Comparison of ENCODE assay signal across 18 cellular contexts in the genomic region with DNA sequence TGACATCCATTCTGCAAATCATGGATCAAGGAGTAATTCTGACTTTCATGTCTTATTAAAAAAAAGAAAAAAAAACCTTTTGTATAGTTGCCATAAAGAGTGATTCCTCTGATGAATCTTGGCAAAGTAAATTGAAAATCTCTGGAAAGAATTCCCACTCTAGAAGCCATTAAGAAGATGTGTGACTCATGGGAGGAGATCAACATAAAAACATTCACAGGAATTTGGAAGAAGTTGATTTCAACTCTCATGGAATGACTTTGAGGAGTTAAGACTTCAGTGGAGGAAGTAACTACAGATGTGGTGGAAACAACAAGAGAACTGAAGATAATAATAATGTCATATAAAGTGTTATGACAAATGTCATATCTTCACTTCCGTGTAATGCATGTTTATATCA.
DNase-seq lines count a peak whose midpoint lies in the region; ATAC-seq and TF ChIP-seq lines count a peak whose summit lies in the region.
"Had no signal": no experiment of that assay in that cellular context is flagged by ENCODE, and none has a peak within 500 bp of the region (broad histone marks: within the 10 kb centered on the region; RNA-seq: fewer than 3 reads in every experiment).

No MANE protein-coding gene starts in this region.

- H2AFZ ChIP-seq in GM23248: no peak overlapping the region

- H3K9me3 ChIP-seq in GM23248 (ENCODE audit: low read depth): no peaks in the 10 kb centered on the region

- no peaks in the 10 kb centered on the region for H3K36me3 ChIP-seq in GM23248 (ENCODE audit: low read depth)
- H3K36me3 ChIP-seq: BLaER1 treated with 17β-estradiol and CSF1 and Interleukin-3, amounts not matched to agents 10 nM and 100 nM had no signal

- in situ Hi-C loops in GM23248 (cut with MboI): no loop called here

- no peaks in the 10 kb centered on the region for H3K4me1 ChIP-seq in GM23248 (ENCODE audit: insufficient read depth)
- H3K4me1 ChIP-seq: BLaER1 treated with 17β-estradiol and CSF1 and Interleukin-3, amounts not matched to agents 10 nM and 100 nM had no signal

- no peaks in the 10 kb centered on the region for H3K9me2 ChIP-seq in GM23248 (ENCODE audit: insufficient read depth)

- H3K4me2 ChIP-seq in GM23248 (ENCODE audit: unreplicated experiment): no peak overlapping the region
- H3K4me2 ChIP-seq: BLaER1 treated with 17β-estradiol and CSF1 and Interleukin-3, amounts not matched to agents 10 nM and 100 nM had no signal

- no peaks in the 10 kb centered on the region for H3F3A ChIP-seq in GM23248 (ENCODE audit: insufficient read depth)

- no peaks in the 10 kb centered on the region for H3K79me2 ChIP-seq in GM23248 (ENCODE audit: insufficient read depth)

- no peak overlapping the region for H3K9ac ChIP-seq in GM23248
- H3K9ac ChIP-seq: BLaER1 treated with 17β-estradiol and CSF1 and Interleukin-3, amounts not matched to agents 10 nM and 100 nM had no signal

- ATAC-seq in HG02759 (IDR thresholded peaks at IDR 0.05; ENCODE audit: unreplicated experiment): no peak
- ATAC-seq: Panc1 had no signal

- H3K4me3 ChIP-seq in GM23248 (no peak overlapping the region), fibroblast of mammary gland (ENCODE audit: control insufficient read depth, low read depth, low read length) (no peak overlapping the region)
- H3K4me3 ChIP-seq: BLaER1 treated with 17β-estradiol and CSF1 and Interleukin-3, amounts not matched to agents 10 nM and 100 nM had no signal

- H3K27ac ChIP-seq in GM23248: no peak overlapping the region
- H3K27ac ChIP-seq: BLaER1 treated with 17β-estradiol and CSF1 and Interleukin-3, amounts not matched to agents 10 nM and 100 nM had no signal

- peak; percentile 5 for DNase-seq in GM23248
- DNase-seq in amniotic epithelial cell (ENCODE audit: low read depth): peak; percentile 40
- peak; percentile 28 for DNase-seq in fibroblast of mammary gland (ENCODE audit: low read depth)
- DNase-seq in stromal cell of bone marrow (ENCODE audit: low read depth): peak; percentile 0
- DNase-seq in GM19238 (ENCODE audit: insufficient read length, low spot score): no peak
- DNase-seq in NCI-H82 (lab: John Stamatoyannopoulos, UW): no peak
- no peak for DNase-seq in dedifferentiated amniotic fluid mesenchymal stem cell (ENCODE audit: extremely low spot score)
- DNase-seq: CD8-positive, alpha-beta memory T cell; DMS79 treated with DMSO at 0.1 percent for 48 hours; GF-D8; H7; KG1; NCI-H1092; NCI-H2081 treated with DMSO at 0.1 percent for 48 hours; NCI-H510A treated with DMSO at 0.1 percent for 48 hours had no signal

- no peak for TF ChIP-seq CTCF in fibroblast of mammary gland (conservative IDR thresholded peaks at IDR 0.05; ENCODE audit: control insufficient read depth, insufficient read depth, low read depth, low read length)

- no peaks in the 10 kb centered on the region for H4K20me1 ChIP-seq in GM23248 (ENCODE audit: insufficient read depth)
- H4K20me1 ChIP-seq: BLaER1 treated with 17β-estradiol and CSF1 and Interleukin-3, amounts not matched to agents 10 nM and 100 nM had no signal

- 41 to 56% methylated on average over 1 of the region's 1 CpG for WGBS in GM23248 (ENCODE audit: low coverage in 1 of 2, low lambda C conversion rate in 2 of 2, missing lambda C conversion rate in 2 of 2), 2 experiments

- H3K27me3 ChIP-seq in GM23248 (replicated peaks; ENCODE audit: insufficient read depth): no peaks in the 10 kb centered on the region
- H3K27me3 ChIP-seq: BLaER1 treated with 17β-estradiol and CSF1 and Interleukin-3, amounts not matched to agents 10 nM and 100 nM had no signal

Comparison
In these comparisons a context has a peak if more than half of its experiments do, and no peak if none do; other contexts are left out.
1. DNase-seq: peak in GM23248 (single experiment), amniotic epithelial cell (single experiment), fibroblast of mammary gland (single experiment) and stromal cell of bone marrow (single experiment); none in GM19238 (single experiment), NCI-H82 (single experiment) and dedifferentiated amniotic fluid mesenchymal stem cell (single experiment).